17 cellular contexts compared by ENCODE assay signal in genomic region chr14:32306549-32306948, GRCh38. TPM values are rescaled to one million over a fixed set of nuclear protein-coding genes. Genes with fewer than 3 reads are reported as not detected.
A peak's percentile ranks its signal among the peaks of the same experiment; 100 is the strongest.
DNase-seq lines count a peak whose midpoint lies in the region; ATAC-seq and TF ChIP-seq lines count a peak whose summit lies in the region.
"Had no signal": no experiment of that assay in that cellular context is flagged by ENCODE, and none has a peak within 500 bp of the region (broad histone marks: within the 10 kb centered on the region; RNA-seq: fewer than 3 reads in every experiment).

No MANE protein-coding gene starts in this region.

- no peaks in the 10 kb centered on the region for H3K79me2 ChIP-seq in SK-N-SH (ENCODE audit: insufficient read depth)

- no peak for TF ChIP-seq CTCF in SK-N-SH (IDR thresholded peaks at IDR 0.05)
- TF ChIP-seq CTCF in epithelial cell of esophagus (IDR thresholded peaks at IDR 0.05; ENCODE audit: insufficient read depth, low read depth, low read length, missing control alignments) = no peak
- no peak for TF ChIP-seq CTCF in natural killer cell (IDR thresholded peaks at IDR 0.05)

- no peak for ATAC-seq in HG03139 (IDR thresholded peaks at IDR 0.05; ENCODE audit: unreplicated experiment)
- no peak for ATAC-seq in natural killer cell
- ATAC-seq in activated T-cell treated with anti-CD3 and anti-CD28 coated beads, Interleukin-2, amount 50 U/mL, for 72 hours (replicated peaks in 1 of 2) = no peak
- ATAC-seq: GM12878, Right ventricle myocardium inferior had no signal

- WGBS in SK-N-SH (ENCODE audit: low lambda C conversion rate) = 81% methylated on average over 3 of the region's 3 CpGs

- no peaks in the 10 kb centered on the region for H3K36me3 Mint-ChIP-seq in natural killer cell
- H3K36me3 Mint-ChIP-seq in activated T-cell treated with anti-CD3 and anti-CD28 coated beads, Interleukin-2, amount 50 U/mL, for 72 hours (ENCODE audit: insufficient read depth in 2 of 2) = no peaks in the 10 kb centered on the region

- TF ChIP-seq RAD21 in SK-N-SH (IDR thresholded peaks at IDR 0.05; ENCODE audit: low read length) = no peak

- no peak overlapping the region for H3K4me3 Mint-ChIP-seq in natural killer cell
- H3K4me3 Mint-ChIP-seq in activated T-cell treated with anti-CD3 and anti-CD28 coated beads, Interleukin-2, amount 50 U/mL, for 72 hours = no peak overlapping the region
- H3K4me3 Mint-ChIP-seq: H9 had no signal

- H3K9ac ChIP-seq in SK-N-SH = no peak overlapping the region

- H3K4me3 ChIP-seq in SK-N-SH (ENCODE audit: low read depth in 2 of 2, low read length in 1 of 2) (no peak overlapping the region), epithelial cell of esophagus (ENCODE audit: low read length) (no peak overlapping the region)
- H3K4me3 ChIP-seq: GM12878 had no signal

- H3K9me2 ChIP-seq in SK-N-SH = no peaks in the 10 kb centered on the region

- H3K36me3 ChIP-seq in SK-N-SH (replicated peaks in 1 of 2; ENCODE audit: control insufficient read depth in 1 of 2, insufficient read depth in 2 of 2, low read length in 1 of 2) = no peaks in the 10 kb centered on the region

- intact Hi-C loops in natural killer cell (cut with micrococcal nuclease) = no loop called here

- DNase-seq in NCI-H2171 treated with DMSO at 0.1 percent for 48 hours (lab: John Stamatoyannopoulos, UW) = peak; percentile 41
- no peak for DNase-seq in NCI-H2171 (lab: John Stamatoyannopoulos, UW)
- DNase-seq in SK-N-SH = no peak
- DNase-seq in epithelial cell of esophagus (ENCODE audit: low read depth) = peak; percentile 36
- no peak for DNase-seq in NOMO-1 (lab: John Stamatoyannopoulos, UW; ENCODE audit: unreplicated experiment in 2 of 2)
- DNase-seq in natural killer cell = no peak
- no peak for DNase-seq in activated T-cell treated with anti-CD3 and anti-CD28 coated beads, Interleukin-2, amount 50 U/mL, for 72 hours
- DNase-seq: C1 segment of cervical spinal cord, H9, NCI-H1092, NCI-H1694, NCI-H2107, NCI-H748 treated with DMSO at 0.1 percent for 48 hours had no signal

- peaks cover 0 to 8% of the 10 kb centered on the region in 2 donors for H3K27me3 Mint-ChIP-seq in natural killer cell (ENCODE audit: low read depth in 2 of 2)
- no peaks in the 10 kb centered on the region for H3K27me3 Mint-ChIP-seq in activated T-cell treated with anti-CD3 and anti-CD28 coated beads, Interleukin-2, amount 50 U/mL, for 72 hours (ENCODE audit: low read depth)

- no peaks in the 10 kb centered on the region for H3K9me3 ChIP-seq in SK-N-SH

- POLR2A ChIA-PET in SK-N-SH (lab: Yijun Ruan, JAX) = no interaction called here

- H2AFZ ChIP-seq in SK-N-SH (ENCODE audit: low read depth) = no peak overlapping the region

- H4K20me1 ChIP-seq in SK-N-SH (ENCODE audit: insufficient read depth) = no peaks in the 10 kb centered on the region

- no peak overlapping the region for H3K4me2 ChIP-seq in SK-N-SH

- H3F3A ChIP-seq in SK-N-SH (replicated peaks; ENCODE audit: insufficient read depth) = no peaks in the 10 kb centered on the region

- H3K9me3 Mint-ChIP-seq in natural killer cell = no peaks in the 10 kb centered on the region
- peaks cover 0 to 1% of the 10 kb centered on the region in 2 donors for H3K9me3 Mint-ChIP-seq in activated T-cell treated with anti-CD3 and anti-CD28 coated beads, Interleukin-2, amount 50 U/mL, for 72 hours
- H3K9me3 Mint-ChIP-seq: H9 had no signal

- H3K4me1 ChIP-seq in SK-N-SH (ENCODE audit: control insufficient read depth in 1 of 2, insufficient read depth in 2 of 2, low read depth in 1 of 2, low read length in 1 of 2) = peaks cover 0 to 18% of the 10 kb centered on the region in 2 experiments; a peak in 2 of 4 replicates

- H3K27ac Mint-ChIP-seq in natural killer cell = no peak overlapping the region
- no peak overlapping the region for H3K27ac Mint-ChIP-seq in activated T-cell treated with anti-CD3 and anti-CD28 coated beads, Interleukin-2, amount 50 U/mL, for 72 hours
- H3K27ac Mint-ChIP-seq: H9 had no signal

- H3K27ac ChIP-seq in SK-N-SH (ENCODE audit: low read depth in 2 of 2, low read length in 1 of 2) = no peak overlapping the region
- H3K27ac ChIP-seq: 22Rv1 had no signal

- CTCF ChIA-PET in SK-N-SH (lab: Yijun Ruan, JAX) = interaction anchor here (1.0 to 1.5 kb wide), 3 partner anchors 20 to 206 kb away, joined by 3 to 4 read pairs (median 4); no protein-coding TSS in a partner anchor

- TF ChIP-seq EP300 in SK-N-SH (IDR thresholded peaks at IDR 0.05; ENCODE audit: borderline replicate concordance in 1 of 2, low read depth in 1 of 2, low read length in 1 of 2) = no peak

- H3K4me1 Mint-ChIP-seq in natural killer cell = no peaks in the 10 kb centered on the region
- H3K4me1 Mint-ChIP-seq in activated T-cell treated with anti-CD3 and anti-CD28 coated beads, Interleukin-2, amount 50 U/mL, for 72 hours (ENCODE audit: low read depth) = no peaks in the 10 kb centered on the region
- H3K4me1 Mint-ChIP-seq: H9 had no signal

- H3K27me3 ChIP-seq in SK-N-SH (ENCODE audit: insufficient read depth) = no peaks in the 10 kb centered on the region

TF ChIP-seq in SK-N-SH, 30 proteins besides CTCF, POLR2A, EP300 and RAD21:
- TF ChIP-seq USF2 (IDR thresholded peaks at IDR 0.05; ENCODE audit: borderline replicate concordance, low read depth, low read length) (no peak), GATA2 (CRISPR knock-in tag; IDR thresholded peaks at IDR 0.05) (no peak), POLR2AphosphoS5 (IDR thresholded peaks at IDR 0.05; ENCODE audit: low read depth, low read length) (no peak), TCF12 (IDR thresholded peaks at IDR 0.05) (no peak), PBX3 (IDR thresholded peaks at IDR 0.05) (peak; percentile 57; the same call in 1 of the 2 replicates), GABPA (IDR thresholded peaks at IDR 0.05; ENCODE audit: low read depth) (no peak), FOSL2 (IDR thresholded peaks at IDR 0.05; ENCODE audit: borderline replicate concordance, low read depth) (peak; percentile 69), JUND (IDR thresholded peaks at IDR 0.05) (peak; percentile 61)

RNA-seq across cellular contexts. Expression of gene AKAP6, which starts 22.5 kb away (rescaled TPM):
- polyA plus RNA-seq in SK-N-SH (2012; rRNA removed) = 1.7 and 4.1 TPM in 2 replicates
- polyA plus RNA-seq in SK-N-SH (2012; cell fraction: cytosol; rRNA removed) = 3.3 TPM in 2 replicates
- polyA plus RNA-seq in SK-N-SH (2012; cell fraction: nucleus; rRNA removed) = 4.3 and 5.7 TPM in 2 replicates
- total RNA-seq in natural killer cell = 1 to 10 TPM in 1 of 3 donors, under 1 TPM in 2; 0.21 to 1.3 (median 0.80) TPM
- 1 to 10 TPM; 3.6 to 3.9 TPM for total RNA-seq in activated T-cell treated with anti-CD3 and anti-CD28 coated beads, Interleukin-2, amount 50 U/mL, for 72 hours

Comparison
In these comparisons a context has a peak if more than half of its experiments do, and no peak if none do; other contexts are left out.
1. DNase-seq: peak in NCI-H2171 treated with DMSO at 0.1 percent for 48 hours (single experiment) and epithelial cell of esophagus (single experiment); none in NCI-H2171 (single experiment), SK-N-SH (single experiment), NOMO-1 (0 of 2), natural killer cell (single experiment) and activated T-cell treated with anti-CD3 and anti-CD28 coated beads, Interleukin-2, amount 50 U/mL, for 72 hours (0 of 2).